ENCODE assay signal across 20 cellular contexts in the genomic region with DNA sequence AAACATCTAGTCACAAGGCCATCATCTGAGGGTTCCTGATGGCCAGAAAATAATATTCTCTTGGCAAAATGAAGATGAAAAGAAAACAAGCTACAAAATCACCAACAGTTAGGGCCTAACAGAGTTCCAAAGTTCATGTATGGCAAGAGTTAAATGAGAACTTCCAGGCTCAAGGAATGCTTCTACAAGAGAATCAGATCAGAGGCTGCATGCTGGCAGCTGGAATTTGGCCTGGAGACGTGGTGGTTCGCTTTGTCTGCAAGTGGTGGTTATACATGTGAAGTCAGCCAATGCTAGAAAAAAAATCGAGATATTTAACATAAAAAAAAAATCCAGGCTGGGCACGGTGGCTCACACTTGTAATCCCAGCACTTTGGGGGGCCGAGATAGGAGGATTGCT. TPM values are rescaled to one million over a fixed set of nuclear protein-coding genes. Genes with fewer than 3 reads are reported as not detected.
DNase-seq lines count a peak whose midpoint lies in the region; TF ChIP-seq lines count a peak whose summit lies in the region.
"Had no signal": no experiment of that assay in that cellular context is flagged by ENCODE, and none has a peak within 500 bp of the region (broad histone marks: within the 10 kb centered on the region; RNA-seq: fewer than 3 reads in every experiment).

No MANE protein-coding gene starts in this region.

- H3K4me1 ChIP-seq in Loucy (ENCODE audit: insufficient read depth, low read length, poor library complexity, severe bottlenecking), result peaks cover 52% of the 10 kb centered on the region
- peaks cover 9% of the 10 kb centered on the region for H3K4me1 ChIP-seq in endodermal cell (ENCODE audit: control insufficient read depth, insufficient read depth, low read length)
- H3K4me1 ChIP-seq in subcutaneous abdominal adipose tissue (ENCODE audit: control insufficient read depth in 5 of 5, insufficient read depth in 5 of 5, low read length in 5 of 5), result peaks cover 2 to 49% (median 42%) of the 10 kb centered on the region in 5 donors

- peaks cover 54% of the 10 kb centered on the region for H4K20me1 ChIP-seq in Loucy (ENCODE audit: insufficient read depth, low read length, poor library complexity, severe bottlenecking)

- peaks cover 2% of the 10 kb centered on the region for H3K36me3 Mint-ChIP-seq in endodermal cell (ENCODE audit: low read depth)

- no peaks in the 10 kb centered on the region for H3K36me3 ChIP-seq in Loucy (ENCODE audit: insufficient read depth, low read length)
- peaks cover 6% of the 10 kb centered on the region for H3K36me3 ChIP-seq in endodermal cell (ENCODE audit: control insufficient read depth, insufficient read depth, low read length)
- peaks cover 0 to 10% (median 4%) of the 10 kb centered on the region in 5 donors for H3K36me3 ChIP-seq in subcutaneous abdominal adipose tissue (ENCODE audit: control insufficient read depth in 5 of 5, insufficient read depth in 5 of 5, low read length in 5 of 5)
- peaks cover 38% of the 10 kb centered on the region for H3K36me3 ChIP-seq in MG63
- H3K36me3 ChIP-seq: upper lobe of right lung had no signal

- H3K27me3 ChIP-seq in Loucy (ENCODE audit: insufficient read depth, low read length, poor library complexity, severe bottlenecking) (no peaks in the 10 kb centered on the region), endodermal cell (ENCODE audit: control insufficient read depth, insufficient read depth, low read length, poor library complexity, severe bottlenecking) (no peaks in the 10 kb centered on the region), subcutaneous abdominal adipose tissue (ENCODE audit: control insufficient read depth in 5 of 5, insufficient read depth in 4 of 5, low read length in 5 of 5) (no peaks in the 10 kb centered on the region), MG63 (no peaks in the 10 kb centered on the region)
- H3K27me3 ChIP-seq: heart right ventricle, spleen, upper lobe of right lung had no signal

- no peak overlapping the region for H3K4me3 Mint-ChIP-seq in endodermal cell

- no peaks in the 10 kb centered on the region for H3K27me3 Mint-ChIP-seq in endodermal cell (ENCODE audit: insufficient read depth)

- H3F3A ChIP-seq in Loucy (ENCODE audit: low read depth), result no peaks in the 10 kb centered on the region

- H3K9me3 ChIP-seq in Loucy (ENCODE audit: insufficient read depth, low read depth, low read length) (no peaks in the 10 kb centered on the region), endodermal cell (ENCODE audit: control insufficient read depth, low read length) (no peaks in the 10 kb centered on the region), subcutaneous abdominal adipose tissue (ENCODE audit: control insufficient read depth in 5 of 5, low read length in 5 of 5) (no peaks in the 10 kb centered on the region), MG63 (no peaks in the 10 kb centered on the region)
- H3K9me3 ChIP-seq: heart right ventricle, spleen, upper lobe of right lung had no signal

- no peaks in the 10 kb centered on the region for H3K9me3 Mint-ChIP-seq in endodermal cell

- H3K4me3 ChIP-seq in Loucy (ENCODE audit: low read length, poor library complexity, severe bottlenecking), result peak overlapping the region; percentile 50
- H3K4me3 ChIP-seq in endodermal cell (ENCODE audit: low read length), result no peak overlapping the region
- no peak overlapping the region for H3K4me3 ChIP-seq in subcutaneous abdominal adipose tissue (ENCODE audit: low read depth in 1 of 5, low read length in 5 of 5)
- no peak overlapping the region for H3K4me3 ChIP-seq in MG63
- H3K4me3 ChIP-seq: heart right ventricle, spleen, upper lobe of right lung had no signal

- peak overlapping the region; percentile 58 for H3K27ac Mint-ChIP-seq in endodermal cell

- no peaks in the 10 kb centered on the region for H3K9me2 ChIP-seq in Loucy (replicated peaks; ENCODE audit: low read depth, low read length)

- H3K9ac ChIP-seq in Loucy (ENCODE audit: low read depth, low read length, poor library complexity, severe bottlenecking) (no peak overlapping the region), endodermal cell (ENCODE audit: extremely low read depth, low read length, poor library complexity, severe bottlenecking) (no peak overlapping the region), subcutaneous abdominal adipose tissue (ENCODE audit: low read length in 5 of 5) (no peak overlapping the region)

- peaks cover 91% of the 10 kb centered on the region for H3K79me2 ChIP-seq in Loucy (ENCODE audit: insufficient read depth, low read length)

- H3K4me1 Mint-ChIP-seq in endodermal cell, result peaks cover 48% of the 10 kb centered on the region

- TF ChIP-seq CTCF in Loucy (conservative IDR thresholded peaks at IDR 0.05; ENCODE audit: low read length) (no peak), endodermal cell (conservative IDR thresholded peaks at IDR 0.05) (no peak)

- DNase-seq in activated CD8-positive, alpha-beta memory T cell treated with anti-CD3 and anti-CD28 coated beads, Interleukin-2, amount 50 U/mL, for 48 hours, result peak; percentile 42
- DNase-seq in activated CD8-positive, alpha-beta memory T cell treated with anti-CD3 and anti-CD28 coated beads, Interleukin-2, amount 50 U/mL, for 4 hours, result no peak
- DNase-seq in endodermal cell, result no peak
- no peak for DNase-seq in OCI-M1 (lab: John Stamatoyannopoulos, UW)
- DNase-seq in MG63, result no peak
- DNase-seq in NCI-H1092 treated with DMSO at 0.1 percent for 48 hours (lab: John Stamatoyannopoulos, UW), result no peak
- DNase-seq: effector memory CD4-positive, alpha-beta T cell; EL; HCEC 1CT; heart right ventricle; NCI-H1417 treated with DMSO at 0.1 percent for 48 hours; NCI-H2171; NCI-H774; spleen; upper lobe of right lung had no signal

- H3K27ac ChIP-seq in endodermal cell (ENCODE audit: low read depth, low read length) (no peak overlapping the region), subcutaneous abdominal adipose tissue (ENCODE audit: low read depth, low read length) (peak overlapping the region; percentile 43)
- H3K27ac ChIP-seq: upper lobe of right lung had no signal

- no peak overlapping the region for H2AFZ ChIP-seq in Loucy (ENCODE audit: low read length)

- peak overlapping the region; percentile 68 for H3K4me2 ChIP-seq in Loucy (ENCODE audit: low read depth, low read length, poor library complexity, severe bottlenecking)

- WGBS in endodermal cell (ENCODE audit: insufficient coverage in 1 of 2, insufficient read length in 1 of 2), 2 experiments, result 70 to 81% methylated on average over 4 to 5 of the region's 5 CpGs

RNA-seq across cellular contexts. Expression of a gene that starts 5.6 kb away (rescaled TPM):
- total RNA-seq in endodermal cell, result 10 to 100 TPM; 15.6 to 19.2 TPM
- polyA plus RNA-seq in endodermal cell (2013, experiment 1 of 2), result 14.4 TPM
- 12.8 TPM for polyA plus RNA-seq in endodermal cell (2013, experiment 2 of 2)
- total RNA-seq in MG63 (2014; rRNA removed; shearing (Covaris generic); ENCODE audit: low replicate concordance), result 27.4 and 31.3 TPM in 2 replicates

RNA-seq across cellular contexts. Expression of a gene that starts 53.6 kb away (rescaled TPM):
- under 1 TPM in 1 of 2 donors, not detected in 1; 0.42 TPM for total RNA-seq in endodermal cell
- not detected for polyA plus RNA-seq in endodermal cell (2013, experiment 1 of 2)
- not detected for polyA plus RNA-seq in endodermal cell (2013, experiment 2 of 2)
- 0.66 TPM in 1 of 2 replicates, not detected in the other for total RNA-seq in MG63 (2014; rRNA removed; shearing (Covaris generic); ENCODE audit: low replicate concordance)
- total RNA-seq: activated CD8-positive, alpha-beta memory T cell treated with anti-CD3 and anti-CD28 coated beads for 36 hours; pulmonary artery endothelial cell; spleen; upper lobe of right lung had no signal
- polyA plus RNA-seq: heart right ventricle, neural cell, spleen had no signal
